In genomic region chr19:31529121-31529520, GRCh38 we compare ENCODE assay signal across 31 cellular contexts.
"Had no signal": no experiment of that assay in that cellular context is flagged by ENCODE, and none has a peak within 500 bp of the region (broad histone marks: within the 10 kb centered on the region; RNA-seq: fewer than 3 reads in every experiment).

No MANE protein-coding gene starts in this region.

- H3K27me3 Mint-ChIP-seq: activated B cell treated with CpG ODN at 0.5 μM for 24 hours; activated CD4-positive, alpha-beta memory T cell treated with anti-CD3 and anti-CD28 coated beads, Interleukin-2, amount 10 ng/mL, durations not matched to agents 7 days and 5 days; activated CD4-positive, alpha-beta T cell treated with anti-CD3 and anti-CD28 coated beads, Interleukin-2, amount 10 ng/mL, durations not matched to agents 7 days and 5 days had no signal

- H3K27ac ChIP-seq: brain microvascular endothelial cell, RWPE1, SJSA1 had no signal

- H3K4me1 ChIP-seq: SJSA1 had no signal

- H3K27me3 ChIP-seq: brain microvascular endothelial cell, SJSA1 had no signal

- H3K36me3 ChIP-seq: brain microvascular endothelial cell, SJSA1 had no signal

- H3K27ac Mint-ChIP-seq: activated B cell treated with CpG ODN at 0.5 μM for 24 hours; activated CD4-positive, alpha-beta memory T cell treated with anti-CD3 and anti-CD28 coated beads, Interleukin-2, amount 10 ng/mL, durations not matched to agents 7 days and 5 days; activated CD4-positive, alpha-beta T cell treated with anti-CD3 and anti-CD28 coated beads, Interleukin-2, amount 10 ng/mL, durations not matched to agents 7 days and 5 days; activated naive CD4-positive, alpha-beta T cell treated with anti-CD3 and anti-CD28 coated beads for 36 hours; activated naive CD8-positive, alpha-beta T cell; activated T-helper 17 cell treated with anti-CD3 and anti-CD28 coated beads, Interleukin-2, amount 50 U/mL, for 72 hours; T-helper 17 cell had no signal

- H3K4me3 ChIP-seq: SJSA1 had no signal

- DNase-seq: activated B cell treated with CpG ODN at 0.5 μM for 24 hours; activated CD4-positive, alpha-beta memory T cell treated with anti-CD3 and anti-CD28 coated beads, Interleukin-2, amount 10 ng/mL, durations not matched to agents 7 days and 5 days; activated CD4-positive, alpha-beta T cell treated with anti-CD3 and anti-CD28 coated beads, Interleukin-2, amount 10 ng/mL, durations not matched to agents 7 days and 5 days; activated gamma-delta T cell; activated naive CD4-positive, alpha-beta T cell treated with anti-CD3 and anti-CD28 coated beads for 36 hours; activated T-cell treated with anti-CD3 and anti-CD28 coated beads for 4 hours; activated T-cell treated with anti-CD3 and anti-CD28 coated beads, Interleukin-2, amount 50 U/mL, for 48 hours; amygdala; brain microvascular endothelial cell; caudate nucleus; IMR-90; Kasumi-1; KBM-7; NCI-H1092; NCI-H1417 treated with DMSO at 0.1 percent for 48 hours; NCI-H1694; NCI-H2029; NCI-H2107; NCI-H2171 treated with DMSO at 0.1 percent for 48 hours; NCI-H226; NCI-H510A; NCI-H526 treated with DMSO at 0.1 percent for 48 hours; NCI-H82; OCI-M1; Right ventricle myocardium superior; T-helper 17 cell; T-helper 9 cell had no signal

- H3K4me3 Mint-ChIP-seq: activated B cell treated with CpG ODN at 0.5 μM for 24 hours; activated CD4-positive, alpha-beta memory T cell treated with anti-CD3 and anti-CD28 coated beads, Interleukin-2, amount 10 ng/mL, durations not matched to agents 7 days and 5 days; activated CD4-positive, alpha-beta T cell treated with anti-CD3 and anti-CD28 coated beads, Interleukin-2, amount 10 ng/mL, durations not matched to agents 7 days and 5 days; activated naive CD4-positive, alpha-beta T cell treated with anti-CD3 and anti-CD28 coated beads for 36 hours; activated naive CD8-positive, alpha-beta T cell; activated T-helper 17 cell treated with anti-CD3 and anti-CD28 coated beads, Interleukin-2, amount 50 U/mL, for 72 hours; T-helper 17 cell had no signal

- H3K4me1 Mint-ChIP-seq: activated B cell treated with CpG ODN at 0.5 μM for 24 hours; activated CD4-positive, alpha-beta memory T cell treated with anti-CD3 and anti-CD28 coated beads, Interleukin-2, amount 10 ng/mL, durations not matched to agents 7 days and 5 days; activated CD4-positive, alpha-beta T cell treated with anti-CD3 and anti-CD28 coated beads, Interleukin-2, amount 10 ng/mL, durations not matched to agents 7 days and 5 days; activated T-helper 17 cell treated with anti-CD3 and anti-CD28 coated beads, Interleukin-2, amount 50 U/mL, for 72 hours; T-helper 17 cell had no signal
